In genomic region chr19:5292843-5293606, GRCh38 we compare ENCODE assay signal across 8 cellular contexts. TPM values are rescaled to one million over a fixed set of nuclear protein-coding genes. Genes with fewer than 3 reads are reported as not detected.
DNase-seq lines count a peak whose midpoint lies in the region; ATAC-seq and TF ChIP-seq lines count a peak whose summit lies in the region.

No MANE protein-coding gene starts in this region.

- peaks cover 5% of the 10 kb centered on the region for H3K27me3 ChIP-seq in skeletal muscle satellite cell (ENCODE audit: control insufficient read depth, insufficient read depth, low read length)

- TF ChIP-seq CTCF in C4-2B (conservative IDR thresholded peaks at IDR 0.05) (no peak), brain (conservative IDR thresholded peaks at IDR 0.05) (no peak)

- no peak for ATAC-seq in GM18867 (IDR thresholded peaks at IDR 0.05; ENCODE audit: unreplicated experiment)

- peaks cover 56% of the 10 kb centered on the region for H3K4me1 Mint-ChIP-seq in brain

- H3K27ac ChIP-seq in C4-2B: peak overlapping the region; percentile 59

- peak overlapping the region; percentile 85 for H3K9ac ChIP-seq in skeletal muscle satellite cell (ENCODE audit: low read depth, low read length)

- H3K27me3 Mint-ChIP-seq in brain: no peaks in the 10 kb centered on the region

- H3K36me3 ChIP-seq in skeletal muscle satellite cell (ENCODE audit: insufficient read depth, low read length): no peaks in the 10 kb centered on the region

- peaks cover 24% of the 10 kb centered on the region for H3K4me1 ChIP-seq in skeletal muscle satellite cell (ENCODE audit: control insufficient read depth, insufficient read depth, low read length)

- peaks cover 0 to 15% (median 4%) of the 10 kb centered on the region in 5 experiments for H3K9me3 Mint-ChIP-seq in brain

- peak; percentile 59 for DNase-seq in HCEC 1CT
- DNase-seq in T-helper 2 cell: peak in 3 of 5 experiments; percentile 10 to 21 (median 17)
- no peak for DNase-seq in SHP77 (lab: John Stamatoyannopoulos, UW)

- H3K4me2 ChIP-seq in skeletal muscle satellite cell (ENCODE audit: low read length): peak overlapping the region; percentile 94

- peaks cover 23% of the 10 kb centered on the region for H3K36me3 Mint-ChIP-seq in brain

- H3K4me3 Mint-ChIP-seq in brain: peak overlapping the region; percentile 88 to 95 (median 90)

- H3K9me3 ChIP-seq in iPS-18c (ENCODE audit: control insufficient read depth, insufficient read depth, low read length): no peaks in the 10 kb centered on the region
- no peaks in the 10 kb centered on the region for H3K9me3 ChIP-seq in skeletal muscle satellite cell (replicated peaks; ENCODE audit: low read length)

- peak overlapping the region; percentile 76 for H3K4me3 ChIP-seq in iPS-18c (ENCODE audit: insufficient read depth, low read depth, low read length)
- peak overlapping the region; percentile 74 for H3K4me3 ChIP-seq in skeletal muscle satellite cell (ENCODE audit: low read length)

- H3K27ac Mint-ChIP-seq in brain: peak overlapping the region in 4 of 5 experiments; percentile 78 to 97 (median 89)

RNA-seq across cellular contexts. Expression of gene PTPRS, which starts 47.6 kb away (rescaled TPM):
- polyA plus RNA-seq in brain (ENCODE audit: insufficient read depth, low read depth, low replicate concordance): 52.5 TPM
- 51.0 and 75.8 TPM in 2 replicates for total RNA-seq in skeletal muscle satellite cell (2012; rRNA removed)

Comparison
In these comparisons a context has a peak if more than half of its experiments do, and no peak if none do; other contexts are left out.
1. DNase-seq: peak in HCEC 1CT (single experiment) and T-helper 2 cell (3 of 5); none in SHP77 (0 of 2).